Comparison of ENCODE assay signal across 26 cellular contexts in genomic region chr15:81215983-81216382, GRCh38.
"Had no signal": no experiment of that assay in that cellular context is flagged by ENCODE, and none has a peak within 500 bp of the region (broad histone marks: within the 10 kb centered on the region; RNA-seq: fewer than 3 reads in every experiment).

No MANE protein-coding gene starts in this region.

- DNase-seq: hypothalamus; immature natural killer cell; kidney; left colon; left lung; lower lobe of right lung; mammary epithelial cell; mesenchymal stem cell; naive thymus-derived CD8-positive, alpha-beta T cell; pancreas; posterior cingulate gyrus; retina; right cardiac atrium; stimulated activated CD4-positive, alpha-beta T cell treated with anti-CD3 and anti-CD28 coated beads, Interleukin-4, amount 100 ng/mL, for 24 hours; stimulated activated naive CD4-positive, alpha-beta T cell; uterus had no signal

- H3K27me3 Mint-ChIP-seq: stimulated activated naive CD8-positive, alpha-beta T cell treated with anti-CD3 and anti-CD28 coated beads, Interleukin-15, Interleukin-2, amounts not matched to agents 100 ng/mL and 50 ng/mL, for 24 hours; type B pancreatic cell had no signal

- H3K4me1 ChIP-seq: pancreas, prostate gland, uterus had no signal

- H3K4me3 Mint-ChIP-seq: immature natural killer cell; naive thymus-derived CD8-positive, alpha-beta T cell; nephron; neural crest cell; stimulated activated effector memory CD8-positive, alpha-beta T cell treated with anti-CD3 and anti-CD28 coated beads, Interleukin-12 subunit alpha, Interleukin-12 subunit beta, amount 100 ng/mL, for 72 hours; stimulated activated naive CD8-positive, alpha-beta T cell treated with anti-CD3 and anti-CD28 coated beads, Interleukin-15, Interleukin-2, amounts not matched to agents 100 ng/mL and 50 ng/mL, for 24 hours; type B pancreatic cell had no signal

- H3K9me3 ChIP-seq: pancreas, prostate gland had no signal

- H3K36me3 ChIP-seq: left lung, lower lobe of right lung, pancreas, prostate gland, uterus had no signal

- H3K4me1 Mint-ChIP-seq: immature natural killer cell; naive thymus-derived CD8-positive, alpha-beta T cell; nephron; neural crest cell; stimulated activated effector memory CD8-positive, alpha-beta T cell treated with anti-CD3 and anti-CD28 coated beads, Interleukin-12 subunit alpha, Interleukin-12 subunit beta, amount 100 ng/mL, for 72 hours had no signal

- FAIRE-seq: islet of Langerhans, kidney, pancreas had no signal

- H3K4me3 ChIP-seq: left lung, lower lobe of right lung, pancreas, prostate gland, skin epidermis, tibial nerve, uterus had no signal

- H3K27ac Mint-ChIP-seq: immature natural killer cell; naive thymus-derived CD8-positive, alpha-beta T cell; stimulated activated effector memory CD8-positive, alpha-beta T cell treated with anti-CD3 and anti-CD28 coated beads, Interleukin-12 subunit alpha, Interleukin-12 subunit beta, amount 100 ng/mL, for 72 hours; stimulated activated naive CD8-positive, alpha-beta T cell treated with anti-CD3 and anti-CD28 coated beads, Interleukin-15, Interleukin-2, amounts not matched to agents 100 ng/mL and 50 ng/mL, for 24 hours; type B pancreatic cell had no signal

- H3K9me3 Mint-ChIP-seq: type B pancreatic cell had no signal

- ATAC-seq: left colon; left lung; lower lobe of right lung; naive thymus-derived CD8-positive, alpha-beta T cell; pancreas; right cardiac atrium; sciatic nerve; stimulated activated effector memory CD8-positive, alpha-beta T cell treated with anti-CD3 and anti-CD28 coated beads, Interleukin-12 subunit alpha, Interleukin-12 subunit beta, amount 100 ng/mL, for 72 hours had no signal

- H3K27ac ChIP-seq: left lung, lower lobe of right lung, pancreas, prostate gland, uterus had no signal

- H3K27me3 ChIP-seq: left lung, pancreas, tibial nerve, uterus had no signal

- H3K36me3 Mint-ChIP-seq: stimulated activated effector memory CD8-positive, alpha-beta T cell treated with anti-CD3 and anti-CD28 coated beads, Interleukin-12 subunit alpha, Interleukin-12 subunit beta, amount 100 ng/mL, for 72 hours; type B pancreatic cell had no signal
